ENCODE assay signal across 8 cellular contexts in the genomic region with DNA sequence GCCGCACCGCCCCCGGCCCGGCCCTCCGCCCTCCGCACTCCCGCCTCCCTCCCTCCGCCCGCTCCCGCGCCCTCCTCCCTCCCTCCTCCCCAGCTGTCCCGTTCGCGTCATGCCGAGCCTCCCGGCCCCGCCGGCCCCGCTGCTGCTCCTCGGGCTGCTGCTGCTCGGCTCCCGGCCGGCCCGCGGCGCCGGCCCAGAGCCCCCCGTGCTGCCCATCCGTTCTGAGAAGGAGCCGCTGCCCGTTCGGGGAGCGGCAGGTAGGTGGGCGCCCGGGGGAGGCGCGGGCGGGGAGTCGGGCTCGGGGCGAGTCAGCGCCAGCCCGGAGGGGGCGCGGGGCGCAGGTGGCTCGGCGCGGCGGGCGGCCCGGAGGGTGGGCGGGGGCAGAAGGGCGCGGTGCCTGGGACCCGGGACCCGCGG. TPM values are rescaled to one million over a fixed set of nuclear protein-coding genes. Genes with fewer than 3 reads are reported as not detected.
DNase-seq lines count a peak whose midpoint lies in the region; ATAC-seq and TF ChIP-seq lines count a peak whose summit lies in the region.

No MANE protein-coding gene starts in this region.

- H3F3A ChIP-seq in SK-N-SH (replicated peaks; ENCODE audit: insufficient read depth): peaks cover 4% of the 10 kb centered on the region

- intact Hi-C loops in aorta (cut with DNase I): no loop called here

- TF ChIP-seq CTCF in SK-N-SH (IDR thresholded peaks at IDR 0.05) (no peak), mesothelial cell of epicardium (IDR thresholded peaks at IDR 0.05; ENCODE audit: unreplicated experiment) (no peak)

- H3K27ac Mint-ChIP-seq in mesothelial cell of epicardium: no peak overlapping the region
- no peak overlapping the region for H3K27ac Mint-ChIP-seq in T-helper 2 cell treated with Interferon-gamma antibody and Interleukin-4, amounts not matched to agents 5 μg/mL and 100 μg/mL, for 36 hours

- H3K4me3 ChIP-seq in SK-N-SH (ENCODE audit: low read depth in 2 of 2, low read length in 1 of 2): peak overlapping the region; percentile 48 to 53
- H3K4me3 ChIP-seq in aorta (ENCODE audit: low read length in 2 of 2): peak overlapping the region; percentile 63 to 81

- peak overlapping the region; percentile 71; the same call in 1 of the 2 replicates for H3K4me2 ChIP-seq in SK-N-SH

- POLR2A ChIA-PET in SK-N-SH (lab: Yijun Ruan, JAX): no interaction called here

- H3K27me3 ChIP-seq in SK-N-SH (ENCODE audit: insufficient read depth) (peaks cover 7% of the 10 kb centered on the region; the same call in 1 of the 2 replicates), aorta (ENCODE audit: control insufficient read depth in 1 of 2, insufficient read depth in 2 of 2, low read length in 1 of 2) (no peaks in the 10 kb centered on the region)

- H3K4me1 Mint-ChIP-seq in mesothelial cell of epicardium: peaks cover 13% of the 10 kb centered on the region
- no peaks in the 10 kb centered on the region for H3K4me1 Mint-ChIP-seq in T-helper 2 cell treated with Interferon-gamma antibody and Interleukin-4, amounts not matched to agents 5 μg/mL and 100 μg/mL, for 36 hours (ENCODE audit: low read depth)

- WGBS in SK-N-SH (ENCODE audit: low lambda C conversion rate): no CpG with 5 or more reads among the region's 58 CpGs
- WGBS in aorta, 2 donors: 0 to 1% methylated on average over 11 to 58 of the region's 58 CpGs

- H3K4me3 Mint-ChIP-seq in mesothelial cell of epicardium: no peak overlapping the region
- no peak overlapping the region for H3K4me3 Mint-ChIP-seq in T-helper 2 cell treated with Interferon-gamma antibody and Interleukin-4, amounts not matched to agents 5 μg/mL and 100 μg/mL, for 36 hours

- H3K79me2 ChIP-seq in SK-N-SH (ENCODE audit: insufficient read depth): no peaks in the 10 kb centered on the region

- ATAC-seq in esophagus mucosa (peak; percentile 3), aorta (ENCODE audit: low FRiP score) (no peak), HG02623 (IDR thresholded peaks at IDR 0.05; ENCODE audit: unreplicated experiment) (no peak)

- H4K20me1 ChIP-seq in SK-N-SH (ENCODE audit: insufficient read depth): no peaks in the 10 kb centered on the region

- H3K36me3 ChIP-seq in SK-N-SH (replicated peaks in 1 of 2; ENCODE audit: control insufficient read depth in 1 of 2, insufficient read depth in 2 of 2, low read length in 1 of 2) (no peaks in the 10 kb centered on the region), aorta (ENCODE audit: control insufficient read depth in 1 of 2, insufficient read depth in 2 of 2, low read length in 1 of 2) (no peaks in the 10 kb centered on the region)

- H3K9me3 Mint-ChIP-seq in mesothelial cell of epicardium: no peaks in the 10 kb centered on the region
- H3K9me3 Mint-ChIP-seq in T-helper 2 cell treated with Interferon-gamma antibody and Interleukin-4, amounts not matched to agents 5 μg/mL and 100 μg/mL, for 36 hours: no peaks in the 10 kb centered on the region

- H3K36me3 Mint-ChIP-seq in mesothelial cell of epicardium: no peaks in the 10 kb centered on the region
- H3K36me3 Mint-ChIP-seq in T-helper 2 cell treated with Interferon-gamma antibody and Interleukin-4, amounts not matched to agents 5 μg/mL and 100 μg/mL, for 36 hours (ENCODE audit: low read depth): no peaks in the 10 kb centered on the region

- no peak overlapping the region for H3K9ac ChIP-seq in SK-N-SH

- H2AFZ ChIP-seq in SK-N-SH (ENCODE audit: low read depth): no peak overlapping the region

- no peak for TF ChIP-seq RAD21 in SK-N-SH (IDR thresholded peaks at IDR 0.05; ENCODE audit: low read length)

- DNase-seq in NCI-H82 (lab: John Stamatoyannopoulos, UW): peak; percentile 79
- no peak for DNase-seq in NCI-H82 treated with DMSO at 0.1 percent for 48 hours (lab: John Stamatoyannopoulos, UW; ENCODE audit: unreplicated experiment)
- peak; percentile 91 for DNase-seq in SK-N-SH
- peak; percentile 56 to 62 for DNase-seq in mesothelial cell of epicardium (ENCODE audit: low spot score in 2 of 2, unreplicated experiment in 2 of 2)
- DNase-seq in aorta: peak; percentile 84 to 93
- DNase-seq in T-helper 2 cell treated with Interferon-gamma antibody and Interleukin-4, amounts not matched to agents 5 μg/mL and 100 μg/mL, for 36 hours (ENCODE audit: low spot score): no peak

- no peak for TF ChIP-seq EP300 in SK-N-SH (IDR thresholded peaks at IDR 0.05; ENCODE audit: borderline replicate concordance in 1 of 2, low read depth in 1 of 2, low read length in 1 of 2)

- no peaks in the 10 kb centered on the region for H3K9me2 ChIP-seq in SK-N-SH

- peaks cover 0 to 12% of the 10 kb centered on the region in 2 experiments; a peak in 1 of 4 replicates for H3K4me1 ChIP-seq in SK-N-SH (ENCODE audit: control insufficient read depth in 1 of 2, insufficient read depth in 2 of 2, low read depth in 1 of 2, low read length in 1 of 2)
- H3K4me1 ChIP-seq in aorta (ENCODE audit: control insufficient read depth in 1 of 2, insufficient read depth in 2 of 2, low read length in 2 of 2): no peaks in the 10 kb centered on the region

- H3K9me3 ChIP-seq in SK-N-SH: no peaks in the 10 kb centered on the region
- no peaks in the 10 kb centered on the region for H3K9me3 ChIP-seq in aorta (ENCODE audit: control insufficient read depth, low read length)

- H3K27ac ChIP-seq in SK-N-SH (ENCODE audit: low read depth in 2 of 2, low read length in 1 of 2): no peak overlapping the region
- H3K27ac ChIP-seq in aorta (ENCODE audit: low read depth in 1 of 2, low read length in 2 of 2): no peak overlapping the region

- CTCF ChIA-PET in SK-N-SH (lab: Yijun Ruan, JAX): interaction anchor here (1.4 to 3.4 kb wide), 4 partner anchors 9 to 163 kb away, joined by 4 to 26 read pairs (median 10); no protein-coding TSS in a partner anchor

- peaks cover 47% of the 10 kb centered on the region for H3K27me3 Mint-ChIP-seq in mesothelial cell of epicardium (ENCODE audit: low read depth)
- H3K27me3 Mint-ChIP-seq in T-helper 2 cell treated with Interferon-gamma antibody and Interleukin-4, amounts not matched to agents 5 μg/mL and 100 μg/mL, for 36 hours (ENCODE audit: low read depth): peaks cover 62% of the 10 kb centered on the region

TF ChIP-seq in SK-N-SH, 30 proteins besides CTCF, POLR2A, EP300 and RAD21 (continues in another document):
- TF ChIP-seq, protein P1, sequence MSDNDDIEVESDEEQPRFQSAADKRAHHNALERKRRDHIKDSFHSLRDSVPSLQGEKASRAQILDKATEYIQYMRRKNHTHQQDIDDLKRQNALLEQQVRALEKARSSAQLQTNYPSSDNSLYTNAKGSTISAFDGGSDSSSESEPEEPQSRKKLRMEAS (IDR thresholded peaks at IDR 0.05; ENCODE audit: low read depth): no peak
- TF ChIP-seq PBX3 (IDR thresholded peaks at IDR 0.05) (no peak), TCF12 (IDR thresholded peaks at IDR 0.05) (no peak), MXI1 (IDR thresholded peaks at IDR 0.05; ENCODE audit: low read depth, low read length) (no peak), RXRA (IDR thresholded peaks at IDR 0.05; ENCODE audit: borderline replicate concordance, low read depth) (no peak), FOXM1 (IDR thresholded peaks at IDR 0.05; ENCODE audit: low read depth) (no peak)

RNA-seq across cellular contexts. Expression of gene CHRD, which starts 0.4 kb away (rescaled TPM):
- 0.57 and 0.95 TPM in 2 replicates for polyA plus RNA-seq in SK-N-SH (2012; rRNA removed)
- 0.30 and 0.35 TPM in 2 replicates for polyA plus RNA-seq in SK-N-SH (2012; cell fraction: cytosol; rRNA removed)
- 4.3 and 4.4 TPM in 2 replicates for polyA plus RNA-seq in SK-N-SH (2012; cell fraction: nucleus; rRNA removed)
- 0.84 TPM for total RNA-seq in esophagus mucosa
- total RNA-seq in mesothelial cell of epicardium: 5.6 to 6.8 TPM (median 6.4 TPM) in 3 replicates
- total RNA-seq in aorta: 10 to 100 TPM; 12.0 to 46.5 TPM
- polyA plus RNA-seq in aorta: 10 to 100 TPM in 1 of 2 donors, under 1 TPM in 1; 0.38 to 11.9 TPM

RNA-seq across cellular contexts. Expression of gene THPO, which starts 2.2 kb away (rescaled TPM):
- 0.07 and 0.21 TPM in 2 replicates for polyA plus RNA-seq in SK-N-SH (2012; rRNA removed)
- polyA plus RNA-seq in SK-N-SH (2012; cell fraction: cytosol; rRNA removed): 0.01 and 0.04 TPM in 2 replicates
- polyA plus RNA-seq in SK-N-SH (2012; cell fraction: nucleus; rRNA removed): 0.19 and 0.27 TPM in 2 replicates
- total RNA-seq in esophagus mucosa: not detected
- total RNA-seq in mesothelial cell of epicardium: 0.56 to 1.1 TPM (median 0.63 TPM) in 3 replicates
- total RNA-seq in aorta: 1 to 10 TPM in 1 of 2 donors, under 1 TPM in 1; 0.65 to 1.2 TPM
- under 1 TPM; 0.15 to 0.75 TPM for polyA plus RNA-seq in aorta

RNA-seq across cellular contexts. Expression of gene POLR2H, which starts 18.7 kb away (rescaled TPM):
- polyA plus RNA-seq in SK-N-SH (2012; rRNA removed) (206 and 258 TPM in 2 replicates), aorta (100 to 1,000 TPM in 1 of 2 donors, 10 to 100 TPM in 1; 55.3 to 151 TPM)
- polyA plus RNA-seq in SK-N-SH (2012; cell fraction: cytosol; rRNA removed): 216 and 239 TPM in 2 replicates
- polyA plus RNA-seq in SK-N-SH (2012; cell fraction: nucleus; rRNA removed): 457 and 484 TPM in 2 replicates
- total RNA-seq in esophagus mucosa (46.0 TPM), mesothelial cell of epicardium (76.4 to 82.4 TPM (median 78.7 TPM) in 3 replicates), aorta (10 to 100 TPM; 43.9 to 59.3 TPM)

RNA-seq across cellular contexts. Expression of gene CLCN2, which starts 18.8 kb away (rescaled TPM):
- polyA plus RNA-seq in SK-N-SH (2012; rRNA removed) (8.6 and 9.1 TPM in 2 replicates), aorta (10 to 100 TPM in 1 of 2 donors, 1 to 10 TPM in 1; 4.3 to 14.5 TPM)
- polyA plus RNA-seq in SK-N-SH (2012; cell fraction: cytosol; rRNA removed): 2.8 and 3.9 TPM in 2 replicates
- 38.1 TPM in 2 replicates for polyA plus RNA-seq in SK-N-SH (2012; cell fraction: nucleus; rRNA removed)
- total RNA-seq in esophagus mucosa (3.4 TPM), mesothelial cell of epicardium (16.6 to 17.0 TPM (median 16.9 TPM) in 3 replicates), aorta (1 to 10 TPM; 4.1 to 6.5 TPM)

RNA-seq across cellular contexts. Expression of gene FAM131A, which starts 42.8 kb away (rescaled TPM):
- polyA plus RNA-seq in SK-N-SH (2012; rRNA removed) (31.6 and 34.2 TPM in 2 replicates), aorta (10 to 100 TPM; 10.6 to 27.1 TPM)
- 17.5 and 27.0 TPM in 2 replicates for polyA plus RNA-seq in SK-N-SH (2012; cell fraction: cytosol; rRNA removed)
- 56.4 and 63.9 TPM in 2 replicates for polyA plus RNA-seq in SK-N-SH (2012; cell fraction: nucleus; rRNA removed)
- total RNA-seq in esophagus mucosa (7.3 TPM), mesothelial cell of epicardium (14.3 to 17.4 TPM (median 15.1 TPM) in 3 replicates), aorta (10 to 100 TPM; 28.2 to 40.6 TPM)

Comparison
In these comparisons a context has a peak if more than half of its experiments do, and no peak if none do; other contexts are left out.
1. DNase-seq: peak in NCI-H82 (single experiment), SK-N-SH (single experiment), mesothelial cell of epicardium (2 of 2) and aorta (2 of 2); none in NCI-H82 treated with DMSO at 0.1 percent for 48 hours (single experiment) and T-helper 2 cell treated with Interferon-gamma antibody and Interleukin-4, amounts not matched to agents 5 μg/mL and 100 μg/mL, for 36 hours (single experiment).